ENCODE assay signal across 24 cellular contexts in the genomic region with DNA sequence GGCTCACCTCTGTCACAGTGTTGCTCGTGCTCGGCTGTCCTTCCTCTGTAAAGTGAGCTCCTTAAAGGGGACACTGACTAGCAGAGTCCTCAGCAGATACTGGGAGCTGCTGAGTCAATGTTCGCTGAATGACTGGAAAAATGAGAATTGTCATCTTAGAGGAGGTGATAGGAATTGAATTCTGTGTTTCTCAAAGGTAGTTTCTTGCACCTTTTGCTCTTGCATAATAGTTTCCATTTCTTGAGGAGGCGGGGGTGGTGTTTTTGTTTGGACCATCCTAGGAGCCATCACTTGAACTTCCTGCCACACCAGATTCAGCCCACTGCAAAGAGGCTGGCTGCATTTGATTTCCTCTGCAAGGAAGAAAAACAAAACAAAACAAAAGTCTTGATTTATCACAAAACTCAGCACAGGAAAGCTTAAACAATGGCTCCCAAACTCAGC. TPM values are rescaled to one million over a fixed set of nuclear protein-coding genes. Genes with fewer than 3 reads are reported as not detected.
DNase-seq lines count a peak whose midpoint lies in the region; TF ChIP-seq lines count a peak whose summit lies in the region.
"Had no signal": no experiment of that assay in that cellular context is flagged by ENCODE, and none has a peak within 500 bp of the region (broad histone marks: within the 10 kb centered on the region; RNA-seq: fewer than 3 reads in every experiment).

No MANE protein-coding gene starts in this region.

- H3K9me3 ChIP-seq in GM23248 (ENCODE audit: low read depth) (no peaks in the 10 kb centered on the region), osteoblast (ENCODE audit: low read depth, low read length) (no peaks in the 10 kb centered on the region), testis (no peaks in the 10 kb centered on the region)
- H3K9me3 ChIP-seq: thoracic aorta had no signal

- H3K27me3 ChIP-seq in GM23248 (replicated peaks; ENCODE audit: insufficient read depth) (no peaks in the 10 kb centered on the region), osteoblast (ENCODE audit: insufficient read depth, low read length) (no peaks in the 10 kb centered on the region), testis (no peaks in the 10 kb centered on the region)

- H3K4me3 Mint-ChIP-seq in activated naive CD4-positive, alpha-beta T cell treated with anti-CD3 and anti-CD28 coated beads for 36 hours, result no peak overlapping the region
- H3K4me3 Mint-ChIP-seq in activated naive CD8-positive, alpha-beta T cell treated with anti-CD3 and anti-CD28 coated beads for 36 hours, result no peak overlapping the region
- H3K4me3 Mint-ChIP-seq: dendritic cell treated with granulocyte-macrophage colony-stimulating factor and Interleukin-4, amounts not matched to agents 40 ng/mL and 50 ng/mL, for 4 days had no signal

- no peak overlapping the region for H3K27ac ChIP-seq in GM23248
- H3K27ac ChIP-seq in osteoblast (ENCODE audit: low read depth, low read length), result no peak overlapping the region
- no peak overlapping the region for H3K27ac ChIP-seq in testis
- H3K27ac ChIP-seq: epithelial cell of prostate, SK-N-MC, thoracic aorta had no signal

- no peaks in the 10 kb centered on the region for H3K27me3 Mint-ChIP-seq in activated naive CD4-positive, alpha-beta T cell treated with anti-CD3 and anti-CD28 coated beads for 36 hours (ENCODE audit: low read depth)
- no peaks in the 10 kb centered on the region for H3K27me3 Mint-ChIP-seq in activated naive CD8-positive, alpha-beta T cell treated with anti-CD3 and anti-CD28 coated beads for 36 hours

- no peaks in the 10 kb centered on the region for H3K9me2 ChIP-seq in GM23248 (ENCODE audit: insufficient read depth)

- no peaks in the 10 kb centered on the region for H3F3A ChIP-seq in GM23248 (ENCODE audit: insufficient read depth)

- TF ChIP-seq CTCF in osteoblast (IDR thresholded peaks at IDR 0.05; ENCODE audit: extremely low read depth, low read depth, low read length), result no peak
- TF ChIP-seq CTCF in testis (IDR thresholded peaks at IDR 0.05), result no peak

- in situ Hi-C loops in GM23248 (cut with MboI), result no loop called here

- H3K4me1 ChIP-seq in GM23248 (ENCODE audit: insufficient read depth), result no peaks in the 10 kb centered on the region
- H3K4me1 ChIP-seq in osteoblast (ENCODE audit: insufficient read depth, low read length), result no peaks in the 10 kb centered on the region
- no peaks in the 10 kb centered on the region for H3K4me1 ChIP-seq in testis

- H3K9ac ChIP-seq in GM23248, result no peak overlapping the region

- peaks cover 19% of the 10 kb centered on the region for H3K4me1 Mint-ChIP-seq in activated naive CD4-positive, alpha-beta T cell treated with anti-CD3 and anti-CD28 coated beads for 36 hours (ENCODE audit: low read depth)
- H3K4me1 Mint-ChIP-seq in activated naive CD8-positive, alpha-beta T cell treated with anti-CD3 and anti-CD28 coated beads for 36 hours, result peaks cover 17% of the 10 kb centered on the region

- CTCF ChIA-PET in activated naive CD4-positive, alpha-beta T cell treated with anti-CD3 and anti-CD28 coated beads for 36 hours (lab: Charles Lee), result interaction anchor here (0.6 to 1.6 kb wide), 2 partner anchors 11 to 16 kb away, joined by 4 read pairs; a partner anchor contains a TSS

- 77 to 80% methylated on average over 4 of the region's 4 CpGs for WGBS in GM23248 (ENCODE audit: low coverage in 1 of 2, low lambda C conversion rate in 2 of 2, missing lambda C conversion rate in 2 of 2), 2 experiments
- WGBS in testis, 2 donors, result 72 to 73% methylated on average over 4 of the region's 4 CpGs

- peak overlapping the region; percentile 45; the same call in 1 of the 2 replicates for H2AFZ ChIP-seq in GM23248
- no peak overlapping the region for H2AFZ ChIP-seq in osteoblast (ENCODE audit: low read length)

- TF ChIP-seq POLR2A in testis (IDR thresholded peaks at IDR 0.05), result no peak

- H3K36me3 Mint-ChIP-seq in activated naive CD4-positive, alpha-beta T cell treated with anti-CD3 and anti-CD28 coated beads for 36 hours (ENCODE audit: low read depth), result no peaks in the 10 kb centered on the region
- H3K36me3 Mint-ChIP-seq in activated naive CD8-positive, alpha-beta T cell treated with anti-CD3 and anti-CD28 coated beads for 36 hours, result no peaks in the 10 kb centered on the region

- H3K79me2 ChIP-seq in GM23248 (ENCODE audit: insufficient read depth) (no peaks in the 10 kb centered on the region), osteoblast (ENCODE audit: insufficient read depth, low read length) (no peaks in the 10 kb centered on the region)

- H4K20me1 ChIP-seq in GM23248 (ENCODE audit: insufficient read depth) (no peaks in the 10 kb centered on the region), osteoblast (ENCODE audit: insufficient read depth, low read length) (no peaks in the 10 kb centered on the region)

- H3K4me3 ChIP-seq in GM23248 (no peak overlapping the region), osteoblast (ENCODE audit: insufficient read depth, low read length) (no peak overlapping the region), testis (no peak overlapping the region)
- H3K4me3 ChIP-seq: SK-N-MC, thoracic aorta had no signal

- H3K4me2 ChIP-seq in GM23248 (ENCODE audit: unreplicated experiment) (no peak overlapping the region), osteoblast (ENCODE audit: insufficient read depth, low read length) (no peak overlapping the region)

- H3K36me3 ChIP-seq in GM23248 (ENCODE audit: low read depth) (no peaks in the 10 kb centered on the region), osteoblast (ENCODE audit: insufficient read depth, low read length) (no peaks in the 10 kb centered on the region), testis (ENCODE audit: low read depth, missing control alignments) (no peaks in the 10 kb centered on the region)
- H3K36me3 ChIP-seq: thoracic aorta had no signal

- peaks cover 5% of the 10 kb centered on the region for H3K9me3 Mint-ChIP-seq in activated naive CD4-positive, alpha-beta T cell treated with anti-CD3 and anti-CD28 coated beads for 36 hours
- no peaks in the 10 kb centered on the region for H3K9me3 Mint-ChIP-seq in activated naive CD8-positive, alpha-beta T cell treated with anti-CD3 and anti-CD28 coated beads for 36 hours
- H3K9me3 Mint-ChIP-seq: dendritic cell treated with granulocyte-macrophage colony-stimulating factor and Interleukin-4, amounts not matched to agents 40 ng/mL and 50 ng/mL, for 4 days had no signal

- DNase-seq in activated naive CD4-positive, alpha-beta T cell treated with anti-CD3 and anti-CD28 coated beads for 36 hours, result peak; percentile 67
- no peak for DNase-seq in activated naive CD4-positive, alpha-beta T cell (lab: John Stamatoyannopoulos, UW)
- DNase-seq in GM23248 (no peak), osteoblast (ENCODE audit: insufficient read length, low spot score, missing footprints) (peak; percentile 4), superior temporal gyrus (ENCODE audit: extremely low spot score) (no peak), NCI-H2171 (lab: John Stamatoyannopoulos, UW) (no peak), testis (no peak)
- no peak for DNase-seq in activated naive CD8-positive, alpha-beta T cell treated with anti-CD3 and anti-CD28 coated beads for 36 hours
- DNase-seq: activated CD4-positive, CD25-positive, alpha-beta regulatory T cell; amniotic stem cell; COR-L47; EL; mesendoderm; NCI-H1048; NCI-H2081 treated with DMSO at 0.1 percent for 48 hours; NCI-H510A treated with DMSO at 0.1 percent for 48 hours; small intestine; T1000 had no signal

- peak overlapping the region; percentile 13 for H3K27ac Mint-ChIP-seq in activated naive CD4-positive, alpha-beta T cell treated with anti-CD3 and anti-CD28 coated beads for 36 hours
- peak overlapping the region; percentile 17 for H3K27ac Mint-ChIP-seq in activated naive CD8-positive, alpha-beta T cell treated with anti-CD3 and anti-CD28 coated beads for 36 hours
- H3K27ac Mint-ChIP-seq: dendritic cell treated with granulocyte-macrophage colony-stimulating factor and Interleukin-4, amounts not matched to agents 40 ng/mL and 50 ng/mL, for 4 days; progenitor cell of endocrine pancreas had no signal

- intact Hi-C loops in activated naive CD4-positive, alpha-beta T cell treated with anti-CD3 and anti-CD28 coated beads for 36 hours (cut with micrococcal nuclease), result loop anchor here (1.0 kb wide), 1 partner anchor 11 kb away; a partner anchor contains a TSS
- intact Hi-C loops in testis (cut with DNase I; ENCODE audit: low total_unique reads), result no loop called here

RNA-seq across cellular contexts. Expression of a gene that starts 11.4 kb away (rescaled TPM):
- under 1 TPM; 0.60 to 0.64 TPM for total RNA-seq in activated naive CD4-positive, alpha-beta T cell treated with anti-CD3 and anti-CD28 coated beads for 36 hours
- 5.1 and 6.4 TPM in 2 replicates for total RNA-seq in GM23248 (2014; rRNA removed; shearing (Covaris generic))
- polyA plus RNA-seq in GM23248 (2016; fragmentation: Nextera tagmentation; extraction: Ambion mirVana) (4.4 and 5.9 TPM in 2 replicates), testis (ENCODE audit: insufficient read depth, low read depth, low replicate concordance) (4.0 TPM)
- total RNA-seq in activated naive CD8-positive, alpha-beta T cell treated with anti-CD3 and anti-CD28 coated beads for 36 hours, result not detected
- total RNA-seq in osteoblast (7.6 and 10.0 TPM in 2 replicates), testis (1 to 10 TPM; 1.8 to 2.7 TPM)
- total RNA-seq: progenitor cell of endocrine pancreas had no signal
- polyA plus RNA-seq: neural cell had no signal

Comparison
In these comparisons a context has a peak if more than half of its experiments do, and no peak if none do; other contexts are left out.
1. DNase-seq: peak in activated naive CD4-positive, alpha-beta T cell treated with anti-CD3 and anti-CD28 coated beads for 36 hours (single experiment) and osteoblast (single experiment); none in activated naive CD4-positive, alpha-beta T cell (0 of 4), GM23248 (single experiment), activated naive CD8-positive, alpha-beta T cell treated with anti-CD3 and anti-CD28 coated beads for 36 hours (single experiment), superior temporal gyrus (single experiment), NCI-H2171 (single experiment) and testis (single experiment).